1 cellular context compared by ENCODE assay signal in genomic region chr2:151241224-151241623, GRCh38.
TF ChIP-seq lines count a peak whose summit lies in the region.

No MANE protein-coding gene starts in this region.

TF ChIP-seq in endothelial cell of umbilical vein, 7 proteins besides CTCF, POLR2A, EP300 and RAD21:
- TF ChIP-seq, protein P1, sequence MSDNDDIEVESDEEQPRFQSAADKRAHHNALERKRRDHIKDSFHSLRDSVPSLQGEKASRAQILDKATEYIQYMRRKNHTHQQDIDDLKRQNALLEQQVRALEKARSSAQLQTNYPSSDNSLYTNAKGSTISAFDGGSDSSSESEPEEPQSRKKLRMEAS (IDR thresholded peaks at IDR 0.05; ENCODE audit: insufficient read depth, insufficient read length): no peak
- TF ChIP-seq GATA2 (IDR thresholded peaks at IDR 0.05; ENCODE audit: insufficient read depth, insufficient read length, low read depth, low read length) (no peak), POLR2AphosphoS5 (IDR thresholded peaks at IDR 0.05; ENCODE audit: insufficient read depth, low read depth, low read length) (no peak), EZH2 (IDR thresholded peaks at IDR 0.05; ENCODE audit: borderline replicate concordance, low read depth, low read length, severe bottlenecking) (no peak), FOS (IDR thresholded peaks at IDR 0.05; ENCODE audit: borderline replicate concordance, insufficient read depth, low read length) (peak; percentile 12), JUN (IDR thresholded peaks at IDR 0.05; ENCODE audit: borderline replicate concordance, insufficient read depth, insufficient read length, low read depth) (no peak)
